ENCODE assay signal across 12 cellular contexts in genomic region chr3:16433701-16434151, GRCh38.
A peak's percentile ranks its signal among the peaks of the same experiment; 100 is the strongest.
DNase-seq lines count a peak whose midpoint lies in the region; ATAC-seq lines count a peak whose summit lies in the region.
"Had no signal": no experiment of that assay in that cellular context is flagged by ENCODE, and none has a peak within 500 bp of the region (broad histone marks: within the 10 kb centered on the region; RNA-seq: fewer than 3 reads in every experiment).

No MANE protein-coding gene starts in this region.

- DNase-seq in stimulated activated naive CD8-positive, alpha-beta T cell treated with anti-CD3 and anti-CD28 coated beads, Interleukin-15, Interleukin-2, amounts not matched to agents 100 U/mL and 50 U/mL, for 24 hours: no peak
- no peak for DNase-seq in stimulated activated naive CD8-positive, alpha-beta T cell treated with anti-CD3 and anti-CD28 coated beads, Interleukin-15, amount 100 ng/mL, for 72 hours
- DNase-seq in activated CD8-positive, alpha-beta memory T cell treated with anti-CD3 and anti-CD28 coated beads, Interleukin-2, amount 50 U/mL, for 4 hours: no peak
- DNase-seq in NCI-H748 treated with DMSO at 0.1 percent for 48 hours (lab: John Stamatoyannopoulos, UW) (no peak), HK-2 (ENCODE audit: unreplicated experiment) (no peak)
- no peak for DNase-seq in activated T-cell treated with anti-CD3 and anti-CD28 coated beads, Interleukin-2, amount 50 U/mL, for 1 hour
- DNase-seq: activated naive CD4-positive, alpha-beta T cell treated with Interleukin-2 at 50 U/mL for 16 hours; KG1; stimulated activated CD4-positive, alpha-beta T cell treated with anti-CD3 and anti-CD28 coated beads, Interleukin-1b, Interleukin-23, amount 100 ng/mL, for 48 hours had no signal

- H3K27me3 Mint-ChIP-seq in stimulated activated naive CD8-positive, alpha-beta T cell treated with anti-CD3 and anti-CD28 coated beads, Interleukin-15, amount 100 ng/mL, for 72 hours: no peaks in the 10 kb centered on the region

- ATAC-seq in stimulated activated naive CD8-positive, alpha-beta T cell treated with anti-CD3 and anti-CD28 coated beads, Interleukin-15, Interleukin-2, amounts not matched to agents 100 U/mL and 50 U/mL, for 24 hours: peak; percentile 32
- ATAC-seq in stimulated activated naive CD8-positive, alpha-beta T cell treated with anti-CD3 and anti-CD28 coated beads, Interleukin-15, amount 100 ng/mL, for 72 hours: no peak
- ATAC-seq in HG02588 (IDR thresholded peaks at IDR 0.05; ENCODE audit: unreplicated experiment) (peak; percentile 83), HG03442 (IDR thresholded peaks at IDR 0.05; ENCODE audit: unreplicated experiment) (peak; percentile 75)

- H3K9me3 Mint-ChIP-seq in stimulated activated naive CD8-positive, alpha-beta T cell treated with anti-CD3 and anti-CD28 coated beads, Interleukin-15, amount 100 ng/mL, for 72 hours: no peaks in the 10 kb centered on the region
- H3K9me3 Mint-ChIP-seq: type B pancreatic cell had no signal

- H3K4me3 Mint-ChIP-seq in stimulated activated naive CD8-positive, alpha-beta T cell treated with anti-CD3 and anti-CD28 coated beads, Interleukin-15, amount 100 ng/mL, for 72 hours: no peak overlapping the region
- H3K4me3 Mint-ChIP-seq: type B pancreatic cell had no signal

- peaks cover 25% of the 10 kb centered on the region for H3K4me1 Mint-ChIP-seq in stimulated activated naive CD8-positive, alpha-beta T cell treated with anti-CD3 and anti-CD28 coated beads, Interleukin-15, amount 100 ng/mL, for 72 hours

- H3K27ac Mint-ChIP-seq in stimulated activated naive CD8-positive, alpha-beta T cell treated with anti-CD3 and anti-CD28 coated beads, Interleukin-15, amount 100 ng/mL, for 72 hours: no peak overlapping the region
- H3K27ac Mint-ChIP-seq: type B pancreatic cell had no signal
